13 cellular contexts compared by ENCODE assay signal in the genomic region with DNA sequence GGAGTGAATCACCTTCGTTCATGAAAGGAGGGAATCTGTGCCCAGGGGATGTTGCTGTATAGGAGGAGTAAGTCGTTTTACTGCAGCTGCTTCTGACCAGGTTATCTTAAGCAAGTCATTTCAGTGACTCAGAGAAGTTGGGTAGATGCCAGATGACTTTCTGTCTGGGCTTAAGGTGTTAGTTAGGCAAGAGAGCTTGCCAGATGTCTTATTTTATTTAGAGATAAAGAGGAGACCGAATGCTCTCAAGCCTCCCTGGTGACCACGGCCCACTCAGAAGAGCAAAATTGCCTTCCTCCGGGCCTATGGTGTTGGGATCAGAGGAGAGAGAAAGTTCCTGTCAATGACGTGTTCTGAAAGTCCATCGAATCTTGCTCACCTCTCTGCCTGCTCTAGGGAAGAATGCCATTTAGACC. TPM values are rescaled to one million over a fixed set of nuclear protein-coding genes. Genes with fewer than 3 reads are reported as not detected.
A peak's percentile ranks its signal among the peaks of the same experiment; 100 is the strongest.
DNase-seq lines count a peak whose midpoint lies in the region; ATAC-seq and TF ChIP-seq lines count a peak whose summit lies in the region.
"Had no signal": no experiment of that assay in that cellular context is flagged by ENCODE, and none has a peak within 500 bp of the region (broad histone marks: within the 10 kb centered on the region; RNA-seq: fewer than 3 reads in every experiment).

No MANE protein-coding gene starts in this region.

- H3K36me3 ChIP-seq in Karpas-422 (ENCODE audit: insufficient read depth, low read length) (no peaks in the 10 kb centered on the region), kidney epithelial cell (ENCODE audit: control insufficient read depth, insufficient read depth, low read length) (no peaks in the 10 kb centered on the region), aorta (ENCODE audit: control insufficient read depth in 1 of 2, insufficient read depth in 2 of 2, low read length in 1 of 2) (no peaks in the 10 kb centered on the region)
- H3K36me3 ChIP-seq: suprapubic skin had no signal

- H3K27ac ChIP-seq in Karpas-422 (ENCODE audit: low read length), result no peak overlapping the region
- no peak overlapping the region for H3K27ac ChIP-seq in aorta (ENCODE audit: low read depth in 1 of 2, low read length in 2 of 2)
- H3K27ac ChIP-seq: coronary artery, suprapubic skin, VCaP had no signal

- H3K27me3 ChIP-seq in Karpas-422 (ENCODE audit: low read length) (0 out of 2 replicates have a peak, but pooled peaks cover 2% of the 10 kb centered on the region), kidney epithelial cell (ENCODE audit: control insufficient read depth, insufficient read depth, low read length) (no peaks in the 10 kb centered on the region), aorta (ENCODE audit: control insufficient read depth in 1 of 2, insufficient read depth in 2 of 2, low read length in 1 of 2) (no peaks in the 10 kb centered on the region)
- H3K27me3 ChIP-seq: suprapubic skin had no signal

- no peak for TF ChIP-seq CTCF in kidney epithelial cell (IDR thresholded peaks at IDR 0.05; ENCODE audit: insufficient read depth, low read length, poor library complexity, severe bottlenecking)

- no peak overlapping the region for H3K4me2 ChIP-seq in Karpas-422 (ENCODE audit: low read depth, low read length, poor library complexity, severe bottlenecking)

- H2AFZ ChIP-seq in Karpas-422 (ENCODE audit: low read length), result no peak overlapping the region

- DNase-seq in AG20443 (ENCODE audit: low spot score) (peak; percentile 22), Karpas-422 (peak; percentile 55), amniotic epithelial cell (ENCODE audit: low read depth) (peak; percentile 95), kidney epithelial cell (ENCODE audit: low read depth) (peak; percentile 88), aorta (no peak)
- no peak for DNase-seq in activated CD4-positive, alpha-beta T cell treated with anti-CD3 and anti-CD28 coated beads, Interleukin-2, amount 50 U/mL, for 4 hours
- DNase-seq: CD8-positive, alpha-beta memory T cell; stimulated activated CD4-positive, alpha-beta T cell treated with anti-CD3 and anti-CD28 coated beads, Interleukin-4, amount 100 ng/mL, for 1 hour had no signal

- H3K9me2 ChIP-seq in Karpas-422 (replicated peaks; ENCODE audit: insufficient read depth, low read length), result no peaks in the 10 kb centered on the region

- ATAC-seq in HG03108 (IDR thresholded peaks at IDR 0.05; ENCODE audit: unreplicated experiment) (no peak), GM21723 (IDR thresholded peaks at IDR 0.05; ENCODE audit: unreplicated experiment) (no peak), aorta (ENCODE audit: low FRiP score) (no peak)

- H3K79me2 ChIP-seq in Karpas-422 (ENCODE audit: low read length), result no peaks in the 10 kb centered on the region

- H3K9me3 ChIP-seq in Karpas-422 (ENCODE audit: low read length) (no peaks in the 10 kb centered on the region), aorta (ENCODE audit: control insufficient read depth, low read length) (no peaks in the 10 kb centered on the region)
- H3K9me3 ChIP-seq: suprapubic skin had no signal

- no peaks in the 10 kb centered on the region for H4K20me1 ChIP-seq in Karpas-422 (ENCODE audit: insufficient read depth, low read depth, low read length)

- intact Hi-C loops in aorta (cut with DNase I), result no loop called here

- H3K4me1 ChIP-seq in Karpas-422 (ENCODE audit: low read length), result peaks cover 29% of the 10 kb centered on the region
- no peaks in the 10 kb centered on the region for H3K4me1 ChIP-seq in aorta (ENCODE audit: control insufficient read depth in 1 of 2, insufficient read depth in 2 of 2, low read length in 2 of 2)
- H3K4me1 ChIP-seq: suprapubic skin had no signal

- WGBS in aorta, 2 donors, result 61 to 67% methylated on average over 7 of the region's 7 CpGs

- H3K9ac ChIP-seq in Karpas-422 (ENCODE audit: low read length), result no peak overlapping the region

- H3K4me3 ChIP-seq in Karpas-422 (ENCODE audit: low read length) (no peak overlapping the region), kidney epithelial cell (ENCODE audit: low read depth, low read length) (no peak overlapping the region), aorta (ENCODE audit: low read length in 2 of 2) (no peak overlapping the region)
- H3K4me3 ChIP-seq: coronary artery, suprapubic skin had no signal

RNA-seq across cellular contexts. Expression of a gene that starts 16.3 kb away (rescaled TPM):
- 44.6 and 70.4 TPM in 2 replicates for total RNA-seq in Karpas-422 (2014; rRNA removed; shearing (Covaris generic); ENCODE audit: low replicate concordance)
- total RNA-seq in kidney epithelial cell (14.0 and 16.6 TPM in 2 replicates), aorta (10 to 100 TPM; 19.5 to 29.2 TPM)
- polyA plus RNA-seq in aorta, result 1 to 10 TPM; 2.6 to 5.1 TPM

Comparison
In these comparisons a context has a peak if more than half of its experiments do, and no peak if none do; other contexts are left out.
1. DNase-seq: peak in AG20443 (single experiment), Karpas-422 (single experiment), amniotic epithelial cell (single experiment) and kidney epithelial cell (single experiment); none in activated CD4-positive, alpha-beta T cell treated with anti-CD3 and anti-CD28 coated beads, Interleukin-2, amount 50 U/mL, for 4 hours (0 of 2) and aorta (0 of 2).